1 cellular context compared by ENCODE assay signal in genomic region chr1:208181259-208181816, GRCh38.
TF ChIP-seq lines count a peak whose summit lies in the region.

No MANE protein-coding gene starts in this region.

TF ChIP-seq in H1, 55 proteins besides CTCF, POLR2A, EP300 and RAD21 (continued from another document):
- no peak for TF ChIP-seq BCL11A (IDR thresholded peaks at IDR 0.05; ENCODE audit: low read depth in 2 of 2, low read length in 2 of 2)
- TF ChIP-seq EZH2 (IDR thresholded peaks at IDR 0.05; ENCODE audit: low read depth, low read length, severe bottlenecking): no peak
- no peak for TF ChIP-seq RBBP5 (IDR thresholded peaks at IDR 0.05; ENCODE audit: borderline replicate concordance, low read depth, low read length)
